8 cellular contexts compared by ENCODE assay signal in the genomic region with DNA sequence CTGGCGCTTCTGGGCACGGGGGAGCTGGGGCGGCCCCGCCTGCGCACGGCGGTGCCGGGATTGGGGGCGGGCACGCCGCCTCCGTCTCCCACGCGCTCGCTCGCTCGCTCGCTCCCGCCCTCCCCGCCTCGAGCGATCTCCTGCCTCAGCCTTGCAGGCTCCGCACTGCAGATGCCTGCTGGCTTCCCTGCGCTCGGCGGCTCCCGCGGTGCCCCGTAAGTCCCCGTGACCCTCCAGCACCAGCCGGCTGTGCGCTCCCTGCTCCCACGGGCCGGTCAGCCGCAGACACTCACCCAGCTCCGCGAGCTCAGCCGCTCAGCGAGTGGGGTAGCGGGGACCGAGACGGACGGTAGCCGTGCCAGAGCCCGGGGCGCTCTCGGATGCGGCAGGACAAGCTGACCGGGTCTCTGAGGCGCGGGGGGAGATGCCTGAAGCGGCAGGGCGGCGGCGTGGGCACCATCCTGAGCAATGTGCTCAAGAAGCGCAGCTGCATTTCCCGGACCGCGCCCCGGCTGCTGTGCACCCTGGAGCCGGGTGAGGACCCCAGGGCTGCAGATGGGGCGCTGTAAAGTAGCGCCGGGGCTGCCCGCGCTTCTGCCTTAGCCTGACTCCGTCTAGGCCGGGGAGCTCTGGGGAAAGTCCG. TPM values are rescaled to one million over a fixed set of nuclear protein-coding genes. Genes with fewer than 3 reads are reported as not detected.
DNase-seq lines count a peak whose midpoint lies in the region; ATAC-seq and TF ChIP-seq lines count a peak whose summit lies in the region.

A gene with protein sequence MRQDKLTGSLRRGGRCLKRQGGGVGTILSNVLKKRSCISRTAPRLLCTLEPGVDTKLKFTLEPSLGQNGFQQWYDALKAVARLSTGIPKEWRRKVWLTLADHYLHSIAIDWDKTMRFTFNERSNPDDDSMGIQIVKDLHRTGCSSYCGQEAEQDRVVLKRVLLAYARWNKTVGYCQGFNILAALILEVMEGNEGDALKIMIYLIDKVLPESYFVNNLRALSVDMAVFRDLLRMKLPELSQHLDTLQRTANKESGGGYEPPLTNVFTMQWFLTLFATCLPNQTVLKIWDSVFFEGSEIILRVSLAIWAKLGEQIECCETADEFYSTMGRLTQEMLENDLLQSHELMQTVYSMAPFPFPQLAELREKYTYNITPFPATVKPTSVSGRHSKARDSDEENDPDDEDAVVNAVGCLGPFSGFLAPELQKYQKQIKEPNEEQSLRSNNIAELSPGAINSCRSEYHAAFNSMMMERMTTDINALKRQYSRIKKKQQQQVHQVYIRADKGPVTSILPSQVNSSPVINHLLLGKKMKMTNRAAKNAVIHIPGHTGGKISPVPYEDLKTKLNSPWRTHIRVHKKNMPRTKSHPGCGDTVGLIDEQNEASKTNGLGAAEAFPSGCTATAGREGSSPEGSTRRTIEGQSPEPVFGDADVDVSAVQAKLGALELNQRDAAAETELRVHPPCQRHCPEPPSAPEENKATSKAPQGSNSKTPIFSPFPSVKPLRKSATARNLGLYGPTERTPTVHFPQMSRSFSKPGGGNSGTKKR (plus strand): TSS at position 148 of the 643 bp plus-strand sequence. CDS start 233 bp downstream, at position 381.

- H3K36me3 ChIP-seq in adrenal gland (replicated peaks in 1 of 2) (no peaks in the 10 kb centered on the region), right atrium auricular region (no peaks in the 10 kb centered on the region), prostate gland (no peaks in the 10 kb centered on the region)

- ATAC-seq in HG03280 (IDR thresholded peaks at IDR 0.05; ENCODE audit: unreplicated experiment), result peak; percentile 40

- CTCF ChIA-PET in GM10248 (lab: Yijun Ruan, JAX), result interaction anchor here (0.9 to 1.3 kb wide), 3 partner anchors 15 to 66 kb away, joined by 3 to 10 read pairs (median 3); no protein-coding TSS in a partner anchor

- DNase-seq in GM10248 (ENCODE audit: extremely low spot score), result peak; percentile 45
- DNase-seq in NCI-H82 treated with DMSO at 0.1 percent for 48 hours (lab: John Stamatoyannopoulos, UW; ENCODE audit: unreplicated experiment), result peak; percentile 58
- peak in 6 of 7 donors; percentile 23 to 62 (median 28) for DNase-seq in adrenal gland
- no peak for DNase-seq in right atrium auricular region (ENCODE audit: low spot score)
- DNase-seq in prostate gland (ENCODE audit: low spot score), result no peak
- DNase-seq in effector CD4-positive, alpha-beta T cell, result no peak
- no peak for DNase-seq in stimulated activated naive CD4-positive, alpha-beta T cell treated with Interleukin-2 at 50 U/mL for 16 hours (lab: John Stamatoyannopoulos, UW)

- intact Hi-C loops in adrenal gland (cut with DNase I) (no loop called here), prostate gland (cut with DNase I) (no loop called here)

- H3K27me3 ChIP-seq in adrenal gland, result peaks cover 36% of the 10 kb centered on the region
- H3K27me3 ChIP-seq in right atrium auricular region, result peaks cover 6 to 12% of the 10 kb centered on the region in 2 donors
- H3K27me3 ChIP-seq in prostate gland (replicated peaks; ENCODE audit: insufficient read depth), result no peaks in the 10 kb centered on the region

- H3K9me3 ChIP-seq in adrenal gland (replicated peaks in 1 of 3), result no peaks in the 10 kb centered on the region
- peaks cover 0 to 12% of the 10 kb centered on the region in 2 donors for H3K9me3 ChIP-seq in right atrium auricular region
- no peaks in the 10 kb centered on the region for H3K9me3 ChIP-seq in prostate gland

- TF ChIP-seq CTCF in GM10248 (IDR thresholded peaks at IDR 0.05; ENCODE audit: control extremely low read depth, extremely low read depth, low read depth, missing control alignments), result no peak
- no peak for TF ChIP-seq CTCF in adrenal gland (IDR thresholded peaks at IDR 0.05)
- no peak for TF ChIP-seq CTCF in right atrium auricular region (IDR thresholded peaks at IDR 0.05)
- no peak for TF ChIP-seq CTCF in prostate gland (IDR thresholded peaks at IDR 0.05)

- H3K27ac ChIP-seq in adrenal gland (no peak within 1 kb of the TSS), right atrium auricular region (no peak within 1 kb of the TSS), prostate gland (no peak within 1 kb of the TSS)

- H3K4me1 ChIP-seq in adrenal gland (replicated peaks in 1 of 2) (peaks cover 7 to 27% of the 10 kb centered on the region in 2 donors), right atrium auricular region (peaks cover 0 to 23% of the 10 kb centered on the region in 2 donors), prostate gland (replicated peaks) (peaks cover 5% of the 10 kb centered on the region)

- H3K4me3 ChIP-seq in adrenal gland, result peak within 1 kb of the TSS in 2 of 4 donors; percentile 10 to 52
- peak within 1 kb of the TSS; percentile 32 to 54 for H3K4me3 ChIP-seq in right atrium auricular region
- peak within 1 kb of the TSS; percentile 24 to 29 for H3K4me3 ChIP-seq in prostate gland

- 1 to 10% (median 1%) methylated on average over 2 to 69 of the region's 69 CpGs; no CpG with 5 or more reads in 1 of the 4 donors for WGBS in adrenal gland, 4 donors
- WGBS in prostate gland, result under 1% methylated on average over 53 of the region's 69 CpGs

- TF ChIP-seq POLR2A in adrenal gland (IDR thresholded peaks at IDR 0.05) (no peak), prostate gland (IDR thresholded peaks at IDR 0.05) (no peak)

- POLR2A ChIA-PET in GM10248 (lab: Yijun Ruan, JAX), result no interaction called here

RNA-seq across cellular contexts. Expression of the gene that starts here (rescaled TPM):
- total RNA-seq in adrenal gland, result 10 to 100 TPM in 1 of 8 donors, 1 to 10 TPM in 7; 3.0 to 13.3 (median 5.2) TPM
- 1 to 10 TPM; 1.2 to 3.7 (median 1.4) TPM for polyA plus RNA-seq in adrenal gland
- 1 to 10 TPM in 1 of 2 donors, under 1 TPM in 1; 0.48 to 3.3 TPM for total RNA-seq in right atrium auricular region
- total RNA-seq in prostate gland, result 10 to 100 TPM; 17.2 to 19.2 TPM

Comparison
In these comparisons a context has a peak if more than half of its experiments do, and no peak if none do; other contexts are left out.
1. DNase-seq: peak in GM10248 (single experiment), NCI-H82 treated with DMSO at 0.1 percent for 48 hours (single experiment) and adrenal gland (6 of 7); none in right atrium auricular region (single experiment), prostate gland (single experiment), effector CD4-positive, alpha-beta T cell (single experiment) and stimulated activated naive CD4-positive, alpha-beta T cell treated with Interleukin-2 at 50 U/mL for 16 hours (single experiment).